ENCODE assay signal across 21 cellular contexts in the genomic region with DNA sequence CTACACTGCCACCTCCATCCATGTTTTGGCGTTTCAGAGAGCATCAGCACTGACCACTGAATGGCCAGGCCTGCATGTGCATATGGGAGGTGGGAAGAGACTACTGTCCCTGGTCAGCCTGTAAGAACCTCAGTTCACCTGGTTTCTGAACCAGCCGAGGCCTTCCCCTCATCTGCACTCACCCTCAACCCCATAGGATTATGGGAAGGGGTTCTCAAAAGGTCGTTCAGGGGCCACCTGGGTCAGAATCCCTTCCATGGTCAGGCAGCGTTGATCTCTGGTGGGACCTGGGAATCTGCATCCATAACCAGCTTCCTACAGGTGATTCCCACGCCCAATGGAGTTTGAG. TPM values are rescaled to one million over a fixed set of nuclear protein-coding genes. Genes with fewer than 3 reads are reported as not detected.
DNase-seq lines count a peak whose midpoint lies in the region; ATAC-seq and TF ChIP-seq lines count a peak whose summit lies in the region.
"Had no signal": no experiment of that assay in that cellular context is flagged by ENCODE, and none has a peak within 500 bp of the region (broad histone marks: within the 10 kb centered on the region; RNA-seq: fewer than 3 reads in every experiment).

No MANE protein-coding gene starts in this region.

- peak; percentile 54 for DNase-seq in activated CD8-positive, alpha-beta memory T cell treated with anti-CD3 and anti-CD28 coated beads for 24 hours
- DNase-seq in activated CD8-positive, alpha-beta memory T cell treated with anti-CD3 and anti-CD28 coated beads, Interleukin-2, amount 50 U/mL, for 4 hours: no peak
- DNase-seq in stimulated activated effector memory CD8-positive, alpha-beta T cell treated with anti-CD3 and anti-CD28 coated beads, Interleukin-12 subunit alpha, Interleukin-12 subunit beta, amount 100 ng/mL, for 72 hours (ENCODE audit: low spot score in 2 of 2): no peak
- DNase-seq in NCI-H1048 (lab: John Stamatoyannopoulos, UW) (no peak), kidney tubule cell (ENCODE audit: low spot score) (no peak), A172 (ENCODE audit: low spot score) (no peak)
- DNase-seq: activated CD4-positive, CD25-positive, alpha-beta regulatory T cell; activated effector memory CD4-positive, alpha-beta T cell treated with anti-CD3 and anti-CD28 coated beads, Interleukin-2, amount 50 U/mL, for 16 hours; CD4-positive, alpha-beta memory T cell; H9; heart right ventricle; left ventricle myocardium inferior; NCI-H1092; NCI-H2081; SJCRH30; stimulated activated CD4-positive, alpha-beta T cell treated with anti-CD3 and anti-CD28 coated beads, Interleukin-4, amount 100 ng/mL, for 24 hours; T-helper 9 cell had no signal

- H3K9me3 Mint-ChIP-seq in dendritic cell treated with granulocyte-macrophage colony-stimulating factor and Interleukin-4, amounts not matched to agents 40 ng/mL and 50 ng/mL, for 4 days: no peaks in the 10 kb centered on the region
- no peaks in the 10 kb centered on the region for H3K9me3 Mint-ChIP-seq in stimulated activated effector memory CD8-positive, alpha-beta T cell treated with anti-CD3 and anti-CD28 coated beads, Interleukin-12 subunit alpha, Interleukin-12 subunit beta, amount 100 ng/mL, for 72 hours
- H3K9me3 Mint-ChIP-seq: CD4-positive, alpha-beta memory T cell; H9 had no signal

- peaks cover 58% of the 10 kb centered on the region for H3K36me3 Mint-ChIP-seq in dendritic cell treated with granulocyte-macrophage colony-stimulating factor and Interleukin-4, amounts not matched to agents 40 ng/mL and 50 ng/mL, for 4 days (ENCODE audit: low read depth)
- H3K36me3 Mint-ChIP-seq in stimulated activated effector memory CD8-positive, alpha-beta T cell treated with anti-CD3 and anti-CD28 coated beads, Interleukin-12 subunit alpha, Interleukin-12 subunit beta, amount 100 ng/mL, for 72 hours: peaks cover 14% of the 10 kb centered on the region

- H3K36me3 ChIP-seq in KMS-11 (ENCODE audit: insufficient read depth): no peaks in the 10 kb centered on the region
- H3K36me3 ChIP-seq: heart right ventricle, left ventricle myocardium inferior, SJCRH30, vagina had no signal

- no peak for ATAC-seq in stimulated activated effector memory CD8-positive, alpha-beta T cell treated with anti-CD3 and anti-CD28 coated beads, Interleukin-12 subunit alpha, Interleukin-12 subunit beta, amount 100 ng/mL, for 72 hours

- no peak overlapping the region for H3K9ac ChIP-seq in KMS-11

- peak overlapping the region; percentile 44 for H3K4me3 Mint-ChIP-seq in dendritic cell treated with granulocyte-macrophage colony-stimulating factor and Interleukin-4, amounts not matched to agents 40 ng/mL and 50 ng/mL, for 4 days
- no peak overlapping the region for H3K4me3 Mint-ChIP-seq in stimulated activated effector memory CD8-positive, alpha-beta T cell treated with anti-CD3 and anti-CD28 coated beads, Interleukin-12 subunit alpha, Interleukin-12 subunit beta, amount 100 ng/mL, for 72 hours
- H3K4me3 Mint-ChIP-seq: H9 had no signal

- no peak overlapping the region for H3K27ac ChIP-seq in KMS-11
- H3K27ac ChIP-seq: left ventricle myocardium inferior, SJCRH30, vagina had no signal

- H3K27me3 ChIP-seq in KMS-11 (ENCODE audit: insufficient read depth, low read depth): no peaks in the 10 kb centered on the region
- H3K27me3 ChIP-seq: heart right ventricle, SJCRH30, vagina had no signal

- intact Hi-C loops in dendritic cell treated with granulocyte-macrophage colony-stimulating factor and Interleukin-4, amounts not matched to agents 40 ng/mL and 50 ng/mL, for 4 days (cut with micrococcal nuclease): no loop called here

- peaks cover 40% of the 10 kb centered on the region for H3K4me1 ChIP-seq in KMS-11 (ENCODE audit: low read depth, poor library complexity, severe bottlenecking)
- H3K4me1 ChIP-seq: SJCRH30, vagina had no signal

- no peak for TF ChIP-seq CTCF in KMS-11 (conservative IDR thresholded peaks at IDR 0.05; ENCODE audit: low read depth, low read length)

- peak overlapping the region; percentile 16; the same call in 1 of the 2 replicates for H3K4me2 ChIP-seq in KMS-11
- H3K4me2 ChIP-seq: smooth muscle cell had no signal

- H3K27ac Mint-ChIP-seq in dendritic cell treated with granulocyte-macrophage colony-stimulating factor and Interleukin-4, amounts not matched to agents 40 ng/mL and 50 ng/mL, for 4 days: peak overlapping the region; percentile 63
- peak overlapping the region; percentile 46 for H3K27ac Mint-ChIP-seq in stimulated activated effector memory CD8-positive, alpha-beta T cell treated with anti-CD3 and anti-CD28 coated beads, Interleukin-12 subunit alpha, Interleukin-12 subunit beta, amount 100 ng/mL, for 72 hours

- 0 out of 2 replicates have a peak, but pooled peaks cover 3% of the 10 kb centered on the region for H4K20me1 ChIP-seq in KMS-11 (ENCODE audit: insufficient read depth)

- H2AFZ ChIP-seq in KMS-11 (ENCODE audit: low read depth): no peak overlapping the region

- no peaks in the 10 kb centered on the region for H3K27me3 Mint-ChIP-seq in dendritic cell treated with granulocyte-macrophage colony-stimulating factor and Interleukin-4, amounts not matched to agents 40 ng/mL and 50 ng/mL, for 4 days
- H3K27me3 Mint-ChIP-seq: CD4-positive, alpha-beta memory T cell had no signal

- H3K79me2 ChIP-seq in KMS-11 (ENCODE audit: insufficient read depth, low read depth): peaks cover 15% of the 10 kb centered on the region; the same call in 1 of the 2 replicates

- H3K4me1 Mint-ChIP-seq in dendritic cell treated with granulocyte-macrophage colony-stimulating factor and Interleukin-4, amounts not matched to agents 40 ng/mL and 50 ng/mL, for 4 days (ENCODE audit: low read depth): peaks cover 86% of the 10 kb centered on the region
- H3K4me1 Mint-ChIP-seq in stimulated activated effector memory CD8-positive, alpha-beta T cell treated with anti-CD3 and anti-CD28 coated beads, Interleukin-12 subunit alpha, Interleukin-12 subunit beta, amount 100 ng/mL, for 72 hours: peaks cover 44% of the 10 kb centered on the region

- H3K4me3 ChIP-seq in KMS-11 (IDR thresholded peaks at IDR 0.05; ENCODE audit: insufficient read depth, low read depth, low read length): no peak overlapping the region
- H3K4me3 ChIP-seq: heart right ventricle, left ventricle myocardium inferior, SJCRH30, smooth muscle cell, vagina had no signal

RNA-seq across cellular contexts. Expression of gene TET3, which starts 36.7 kb away (rescaled TPM):
- total RNA-seq in A172 (2014; rRNA removed; shearing (Covaris generic)): 6.5 and 9.9 TPM in 2 replicates
